Comparison of ENCODE assay signal across 13 cellular contexts in genomic region chr1:196801920-196802319, GRCh38. TPM values are rescaled to one million over a fixed set of nuclear protein-coding genes. Genes with fewer than 3 reads are reported as not detected.
"Had no signal": no experiment of that assay in that cellular context is flagged by ENCODE, and none has a peak within 500 bp of the region (broad histone marks: within the 10 kb centered on the region; RNA-seq: fewer than 3 reads in every experiment).

No MANE protein-coding gene starts in this region.

RNA-seq across cellular contexts. Expression of gene CFHR1, which starts 17.6 kb away (rescaled TPM):
- total RNA-seq: dermis microvascular lymphatic vessel endothelial cell; endodermal cell; esophagus squamous epithelium; glomerular endothelial cell; heart right ventricle; kidney epithelial cell; left lung; left ventricle myocardium superior; lower leg skin; lung microvascular endothelial cell; mesothelial cell of epicardium; naive thymus-derived CD8-positive, alpha-beta T cell had no signal

RNA-seq across cellular contexts. Expression of gene CFHR3, which starts 27.3 kb away (rescaled TPM):
- total RNA-seq: dermis microvascular lymphatic vessel endothelial cell; glomerular endothelial cell; kidney epithelial cell; left ventricle myocardium superior; lung microvascular endothelial cell; mucosa of descending colon; naive thymus-derived CD8-positive, alpha-beta T cell had no signal
